Comparison of ENCODE assay signal across 18 cellular contexts in the genomic region with DNA sequence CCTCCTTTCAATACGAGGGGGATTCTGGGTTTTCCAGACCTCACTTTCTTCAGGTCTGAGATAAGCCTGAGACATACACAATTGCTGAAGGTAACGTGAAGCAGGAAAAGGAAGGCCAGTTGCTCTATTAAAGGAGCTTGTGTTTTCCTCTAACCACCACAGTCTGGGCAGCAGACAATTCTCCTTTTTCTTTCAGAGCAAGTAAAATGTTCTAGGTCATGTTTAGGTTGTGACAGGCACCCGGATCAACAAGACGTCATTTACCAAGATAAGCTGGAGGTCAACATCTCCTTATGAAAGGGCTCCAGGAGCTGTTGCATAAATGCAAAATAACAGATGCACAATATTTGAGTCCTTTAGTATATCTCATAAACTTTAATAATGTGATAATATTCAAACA.
"Had no signal": no experiment of that assay in that cellular context is flagged by ENCODE, and none has a peak within 500 bp of the region (broad histone marks: within the 10 kb centered on the region; RNA-seq: fewer than 3 reads in every experiment).

No MANE protein-coding gene starts in this region.

- H3K36me3 ChIP-seq: ovary, right lobe of liver, tibial nerve, upper lobe of left lung, vagina had no signal

- ATAC-seq: left lobe of liver; naive thymus-derived CD4-positive, alpha-beta T cell; right lobe of liver; stimulated activated memory B cell treated with anti-CD40 and anti-IgM and Interleukin-4, amounts not matched to agents 10 μg/mL and 1 μg/mL and 100 μg/mL, for 72 hours; stimulated activated naive CD8-positive, alpha-beta T cell treated with anti-CD3 and anti-CD28 coated beads, Interleukin-15, amount 100 ng/mL, for 72 hours had no signal

- DNase-seq: naive thymus-derived CD4-positive, alpha-beta T cell; ovary; retina; right lobe of liver; stimulated activated CD4-positive, alpha-beta T cell treated with anti-CD3 and anti-CD28 coated beads, Interleukin-1b, Interleukin-23, amount 100 ng/mL, for 48 hours; stimulated activated CD4-positive, alpha-beta T cell treated with anti-CD3 and anti-CD28 coated beads, Interleukin-2, amount 100 ng/mL, for 48 hours; stimulated activated CD4-positive, alpha-beta T cell treated with anti-CD3 and anti-CD28 coated beads, Interleukin-4, amount 100 ng/mL, for 4 hours; stimulated activated CD8-positive, alpha-beta memory T cell treated with anti-CD3 and anti-CD28 coated beads, Interleukin-4, amount 100 ng/mL, for 48 hours; stimulated activated naive CD4-positive, alpha-beta T cell treated with Interleukin-2 at 50 U/mL for 16 hours; stimulated activated naive CD8-positive, alpha-beta T cell treated with anti-CD3 and anti-CD28 coated beads, Interleukin-15, amount 100 ng/mL, for 72 hours; upper lobe of left lung had no signal

- H3K4me1 ChIP-seq: right lobe of liver, tibial nerve, upper lobe of left lung, vagina had no signal

- H3K79me2 ChIP-seq: hepatocyte had no signal

- H3K9me3 ChIP-seq: ovary, right lobe of liver, tibial nerve, upper lobe of left lung, vagina had no signal

- H2AFZ ChIP-seq: hepatocyte had no signal

- H3K27me3 ChIP-seq: hepatocyte, ovary, right lobe of liver, tibial nerve, upper lobe of left lung, vagina had no signal

- H3K4me3 ChIP-seq: hepatocyte, lung, ovary, right lobe of liver, smooth muscle cell, tibial nerve, upper lobe of left lung, vagina had no signal

- H3K4me2 ChIP-seq: hepatocyte, smooth muscle cell had no signal

- H3K27ac ChIP-seq: hepatocyte, ovary, right lobe of liver, tibial nerve, upper lobe of left lung, vagina had no signal
